ENCODE assay signal across 20 cellular contexts in genomic region chr7:33100770-33101169, GRCh38.
"Had no signal": no experiment of that assay in that cellular context is flagged by ENCODE, and none has a peak within 500 bp of the region (broad histone marks: within the 10 kb centered on the region; RNA-seq: fewer than 3 reads in every experiment).

No MANE protein-coding gene starts in this region.

- H3K4me3 ChIP-seq: colonic mucosa, heart left ventricle, lung, right atrium auricular region, sigmoid colon, skin epidermis, stomach, thoracic aorta, transverse colon had no signal

- H3K27me3 ChIP-seq: colonic mucosa, heart left ventricle, right atrium auricular region, sigmoid colon, stomach, transverse colon had no signal

- H3K9me3 Mint-ChIP-seq: natural killer cell, neural crest cell had no signal

- H3K9me3 ChIP-seq: colonic mucosa, heart left ventricle, right atrium auricular region, sigmoid colon, stomach, thoracic aorta, transverse colon had no signal

- H3K4me1 ChIP-seq: colonic mucosa had no signal

- DNase-seq: colonic mucosa; dermis blood vessel endothelial cell; foreskin melanocyte; heart left ventricle; hippocampal formation; left colon; left ventricle myocardium superior; natural killer cell; sigmoid colon; stimulated activated CD4-positive, alpha-beta T cell treated with anti-CD3 and anti-CD28 coated beads, Interleukin-4, amount 100 ng/mL, for 1 hour; stimulated activated CD8-positive, alpha-beta memory T cell treated with anti-CD3 and anti-CD28 coated beads, Interleukin-4, amount 100 ng/mL, for 48 hours; stimulated activated naive CD4-positive, alpha-beta T cell; stomach; substantia nigra; transverse colon had no signal

- H3K27ac ChIP-seq: colonic mucosa, sigmoid colon, stomach, thoracic aorta, transverse colon had no signal

- H3K4me3 Mint-ChIP-seq: natural killer cell, neural crest cell had no signal

- H3K27ac Mint-ChIP-seq: natural killer cell had no signal

- ATAC-seq: left colon, natural killer cell had no signal
